ENCODE assay signal across 1 cellular context in genomic region chr2:98608118-98608961, GRCh38.
TF ChIP-seq lines count a peak whose summit lies in the region.

Gene COA5 (minus strand): TSS chr2:98608512. CDS start chr2:98608405, 107 bp downstream.
Gene UNC50 (plus strand): TSS chr2:98608589. CDS start chr2:98609760, 1,171 bp downstream.

TF ChIP-seq in HepG2, 621 proteins besides CTCF, POLR2A, EP300 and RAD21 (continued from another document and continues in another):
- TF ChIP-seq ARID2 (CRISPR knock-in tag; IDR thresholded peaks at IDR 0.05; ENCODE audit: borderline replicate concordance) = 0 out of 2 replicates have a peak, but pooled peaks have one; percentile 44
- TF ChIP-seq MIER3 (CRISPR knock-in tag; IDR thresholded peaks at IDR 0.05; ENCODE audit: borderline replicate concordance) = no peak; the same call in 1 of the 2 replicates
- TF ChIP-seq ZNF709 (CRISPR knock-in tag; IDR thresholded peaks at IDR 0.05) = peak; percentile 62; the same call in 1 of the 2 replicates
- TF ChIP-seq ATAD3A (CRISPR knock-in tag; IDR thresholded peaks at IDR 0.05) = peak; percentile 88; the same call in 1 of the 2 replicates
- no peak for TF ChIP-seq SMARCC2 (IDR thresholded peaks at IDR 0.05)
- no peak; the same call in 1 of the 2 replicates for TF ChIP-seq ELF4 (CRISPR knock-in tag; IDR thresholded peaks at IDR 0.05; ENCODE audit: borderline replicate concordance)
- TF ChIP-seq, protein P1, sequence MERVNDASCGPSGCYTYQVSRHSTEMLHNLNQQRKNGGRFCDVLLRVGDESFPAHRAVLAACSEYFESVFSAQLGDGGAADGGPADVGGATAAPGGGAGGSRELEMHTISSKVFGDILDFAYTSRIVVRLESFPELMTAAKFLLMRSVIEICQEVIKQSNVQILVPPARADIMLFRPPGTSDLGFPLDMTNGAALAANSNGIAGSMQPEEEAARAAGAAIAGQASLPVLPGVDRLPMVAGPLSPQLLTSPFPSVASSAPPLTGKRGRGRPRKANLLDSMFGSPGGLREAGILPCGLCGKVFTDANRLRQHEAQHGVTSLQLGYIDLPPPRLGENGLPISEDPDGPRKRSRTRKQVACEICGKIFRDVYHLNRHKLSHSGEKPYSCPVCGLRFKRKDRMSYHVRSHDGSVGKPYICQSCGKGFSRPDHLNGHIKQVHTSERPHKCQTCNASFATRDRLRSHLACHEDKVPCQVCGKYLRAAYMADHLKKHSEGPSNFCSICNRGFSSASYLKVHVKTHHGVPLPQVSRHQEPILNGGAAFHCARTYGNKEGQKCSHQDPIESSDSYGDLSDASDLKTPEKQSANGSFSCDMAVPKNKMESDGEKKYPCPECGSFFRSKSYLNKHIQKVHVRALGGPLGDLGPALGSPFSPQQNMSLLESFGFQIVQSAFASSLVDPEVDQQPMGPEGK (CRISPR knock-in tag; IDR thresholded peaks at IDR 0.05) = peak; percentile 80
- 0 out of 2 replicates have a peak, but pooled peaks have one; percentile 17 for TF ChIP-seq ZFYVE20 (CRISPR knock-in tag; IDR thresholded peaks at IDR 0.05; ENCODE audit: borderline replicate concordance, low read depth)
- peak; percentile 70 for TF ChIP-seq FOXO1 (CRISPR knock-in tag; IDR thresholded peaks at IDR 0.05)
- TF ChIP-seq FOXK2 (IDR thresholded peaks at IDR 0.05) = peak; percentile 75
- TF ChIP-seq HNF4G (IDR thresholded peaks at IDR 0.05; ENCODE audit: borderline replicate concordance, low read depth, low read length) = no peak
- peak; percentile 65; the same call in 1 of the 2 replicates for TF ChIP-seq HNF4G (CRISPR knock-in tag; IDR thresholded peaks at IDR 0.05; ENCODE audit: borderline replicate concordance, low read depth)
- 0 out of 2 replicates have a peak, but pooled peaks have one; percentile 77 for TF ChIP-seq ATRX (CRISPR knock-in tag; IDR thresholded peaks at IDR 0.05; ENCODE audit: borderline replicate concordance)
- TF ChIP-seq SIN3B (IDR thresholded peaks at IDR 0.05; ENCODE audit: low read length) = peak; percentile 58; the same call in 1 of the 2 replicates
- TF ChIP-seq ZNF460 (CRISPR knock-in tag; IDR thresholded peaks at IDR 0.05; ENCODE audit: borderline replicate concordance) = peak; percentile 27; the same call in 1 of the 2 replicates
- TF ChIP-seq MLX (CRISPR knock-in tag; IDR thresholded peaks at IDR 0.05) = peak; percentile 56; the same call in 1 of the 2 replicates
- no peak for TF ChIP-seq SMC3 (IDR thresholded peaks at IDR 0.05; ENCODE audit: low read length)
- peak; percentile 80 for TF ChIP-seq SMAD3 (CRISPR knock-in tag; IDR thresholded peaks at IDR 0.05)
- TF ChIP-seq NCOR1 (IDR thresholded peaks at IDR 0.05; ENCODE audit: borderline replicate concordance, low read length) = no peak
- no peak for TF ChIP-seq SUZ12 (IDR thresholded peaks at IDR 0.05; ENCODE audit: low read depth, low read length)
- TF ChIP-seq JUNB (CRISPR knock-in tag; IDR thresholded peaks at IDR 0.05; ENCODE audit: borderline replicate concordance) = no peak
- TF ChIP-seq ZNF484 (CRISPR knock-in tag; IDR thresholded peaks at IDR 0.05; ENCODE audit: borderline replicate concordance, low read depth) = no peak; the same call in 1 of the 2 replicates
- TF ChIP-seq GMEB2 (CRISPR knock-in tag; IDR thresholded peaks at IDR 0.05; ENCODE audit: low read depth) = peak; percentile 78
- TF ChIP-seq CBX2 (IDR thresholded peaks at IDR 0.05; ENCODE audit: low read depth, low read length) = no peak
- no peak for TF ChIP-seq CBX2 (CRISPR knock-in tag; IDR thresholded peaks at IDR 0.05; ENCODE audit: low read depth)
- TF ChIP-seq IKZF1 (IDR thresholded peaks at IDR 0.05) = no peak
- TF ChIP-seq ASH2L (IDR thresholded peaks at IDR 0.05; ENCODE audit: insufficient read length, low read depth, low read length) = peak; percentile 99
- peak; percentile 99 for TF ChIP-seq GLI4 (CRISPR knock-in tag; IDR thresholded peaks at IDR 0.05; ENCODE audit: borderline replicate concordance)
- TF ChIP-seq SMAD1 (CRISPR knock-in tag; IDR thresholded peaks at IDR 0.05; ENCODE audit: borderline replicate concordance, low read depth) = peak; percentile 90; the same call in 1 of the 2 replicates
- TF ChIP-seq ZBTB49 (CRISPR knock-in tag; IDR thresholded peaks at IDR 0.05; ENCODE audit: borderline replicate concordance) = peak; percentile 50; the same call in 1 of the 2 replicates
- TF ChIP-seq ZNF550 (CRISPR knock-in tag; IDR thresholded peaks at IDR 0.05; ENCODE audit: borderline replicate concordance) = no peak
- TF ChIP-seq SNRNP70 (IDR thresholded peaks at IDR 0.05; ENCODE audit: low read depth, low read length) = no peak
- no peak; the same call in 1 of the 2 replicates for TF ChIP-seq HIC2 (CRISPR knock-in tag; IDR thresholded peaks at IDR 0.05; ENCODE audit: low read depth)
- 0 out of 2 replicates have a peak, but pooled peaks have one; percentile 59 for TF ChIP-seq TMF1 (CRISPR knock-in tag; IDR thresholded peaks at IDR 0.05; ENCODE audit: low read depth)
- no peak for TF ChIP-seq SP1 (IDR thresholded peaks at IDR 0.05)
- TF ChIP-seq SP1 (CRISPR knock-in tag; IDR thresholded peaks at IDR 0.05) = peak; percentile 30; the same call in 1 of the 2 replicates
- TF ChIP-seq, protein P2, sequence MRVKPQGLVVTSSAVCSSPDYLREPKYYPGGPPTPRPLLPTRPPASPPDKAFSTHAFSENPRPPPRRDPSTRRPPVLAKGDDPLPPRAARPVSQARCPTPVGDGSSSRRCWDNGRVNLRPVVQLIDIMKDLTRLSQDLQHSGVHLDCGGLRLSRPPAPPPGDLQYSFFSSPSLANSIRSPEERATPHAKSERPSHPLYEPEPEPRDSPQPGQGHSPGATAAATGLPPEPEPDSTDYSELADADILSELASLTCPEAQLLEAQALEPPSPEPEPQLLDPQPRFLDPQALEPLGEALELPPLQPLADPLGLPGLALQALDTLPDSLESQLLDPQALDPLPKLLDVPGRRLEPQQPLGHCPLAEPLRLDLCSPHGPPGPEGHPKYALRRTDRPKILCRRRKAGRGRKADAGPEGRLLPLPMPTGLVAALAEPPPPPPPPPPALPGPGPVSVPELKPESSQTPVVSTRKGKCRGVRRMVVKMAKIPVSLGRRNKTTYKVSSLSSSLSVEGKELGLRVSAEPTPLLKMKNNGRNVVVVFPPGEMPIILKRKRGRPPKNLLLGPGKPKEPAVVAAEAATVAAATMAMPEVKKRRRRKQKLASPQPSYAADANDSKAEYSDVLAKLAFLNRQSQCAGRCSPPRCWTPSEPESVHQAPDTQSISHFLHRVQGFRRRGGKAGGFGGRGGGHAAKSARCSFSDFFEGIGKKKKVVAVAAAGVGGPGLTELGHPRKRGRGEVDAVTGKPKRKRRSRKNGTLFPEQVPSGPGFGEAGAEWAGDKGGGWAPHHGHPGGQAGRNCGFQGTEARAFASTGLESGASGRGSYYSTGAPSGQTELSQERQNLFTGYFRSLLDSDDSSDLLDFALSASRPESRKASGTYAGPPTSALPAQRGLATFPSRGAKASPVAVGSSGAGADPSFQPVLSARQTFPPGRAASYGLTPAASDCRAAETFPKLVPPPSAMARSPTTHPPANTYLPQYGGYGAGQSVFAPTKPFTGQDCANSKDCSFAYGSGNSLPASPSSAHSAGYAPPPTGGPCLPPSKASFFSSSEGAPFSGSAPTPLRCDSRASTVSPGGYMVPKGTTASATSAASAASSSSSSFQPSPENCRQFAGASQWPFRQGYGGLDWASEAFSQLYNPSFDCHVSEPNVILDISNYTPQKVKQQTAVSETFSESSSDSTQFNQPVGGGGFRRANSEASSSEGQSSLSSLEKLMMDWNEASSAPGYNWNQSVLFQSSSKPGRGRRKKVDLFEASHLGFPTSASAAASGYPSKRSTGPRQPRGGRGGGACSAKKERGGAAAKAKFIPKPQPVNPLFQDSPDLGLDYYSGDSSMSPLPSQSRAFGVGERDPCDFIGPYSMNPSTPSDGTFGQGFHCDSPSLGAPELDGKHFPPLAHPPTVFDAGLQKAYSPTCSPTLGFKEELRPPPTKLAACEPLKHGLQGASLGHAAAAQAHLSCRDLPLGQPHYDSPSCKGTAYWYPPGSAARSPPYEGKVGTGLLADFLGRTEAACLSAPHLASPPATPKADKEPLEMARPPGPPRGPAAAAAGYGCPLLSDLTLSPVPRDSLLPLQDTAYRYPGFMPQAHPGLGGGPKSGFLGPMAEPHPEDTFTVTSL (CRISPR knock-in tag; IDR thresholded peaks at IDR 0.05; ENCODE audit: borderline replicate concordance) = peak; percentile 42; the same call in 1 of the 2 replicates
- no peak for TF ChIP-seq MBNL3 (CRISPR knock-in tag; conservative IDR thresholded peaks at IDR 0.05)
- TF ChIP-seq ZNF496 (CRISPR knock-in tag; IDR thresholded peaks at IDR 0.05; ENCODE audit: insufficient replicate concordance) = no peak
- peak; percentile 83; the same call in 1 of the 2 replicates for TF ChIP-seq PHF21A (CRISPR knock-in tag; IDR thresholded peaks at IDR 0.05)
- TF ChIP-seq ZNF558 (CRISPR knock-in tag; IDR thresholded peaks at IDR 0.05; ENCODE audit: borderline replicate concordance) = peak; percentile 84; the same call in 1 of the 2 replicates
- TF ChIP-seq POLR2G (IDR thresholded peaks at IDR 0.05; ENCODE audit: low read depth, low read length) = peak; percentile 97
- TF ChIP-seq MAZ (IDR thresholded peaks at IDR 0.05; ENCODE audit: borderline replicate concordance, low read depth, low read length) = peak; percentile 44; the same call in 1 of the 2 replicates
- TF ChIP-seq MAZ (CRISPR knock-in tag; IDR thresholded peaks at IDR 0.05; ENCODE audit: low read depth) = peak; percentile 91
- peak; percentile 93 for TF ChIP-seq KDM5A (IDR thresholded peaks at IDR 0.05; ENCODE audit: borderline replicate concordance, low read length)
- TF ChIP-seq, protein P3, sequence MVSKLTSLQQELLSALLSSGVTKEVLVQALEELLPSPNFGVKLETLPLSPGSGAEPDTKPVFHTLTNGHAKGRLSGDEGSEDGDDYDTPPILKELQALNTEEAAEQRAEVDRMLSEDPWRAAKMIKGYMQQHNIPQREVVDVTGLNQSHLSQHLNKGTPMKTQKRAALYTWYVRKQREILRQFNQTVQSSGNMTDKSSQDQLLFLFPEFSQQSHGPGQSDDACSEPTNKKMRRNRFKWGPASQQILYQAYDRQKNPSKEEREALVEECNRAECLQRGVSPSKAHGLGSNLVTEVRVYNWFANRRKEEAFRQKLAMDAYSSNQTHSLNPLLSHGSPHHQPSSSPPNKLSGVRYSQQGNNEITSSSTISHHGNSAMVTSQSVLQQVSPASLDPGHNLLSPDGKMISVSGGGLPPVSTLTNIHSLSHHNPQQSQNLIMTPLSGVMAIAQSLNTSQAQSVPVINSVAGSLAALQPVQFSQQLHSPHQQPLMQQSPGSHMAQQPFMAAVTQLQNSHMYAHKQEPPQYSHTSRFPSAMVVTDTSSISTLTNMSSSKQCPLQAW (CRISPR knock-in tag; IDR thresholded peaks at IDR 0.05) = peak; percentile 97
- TF ChIP-seq ISL2 (CRISPR knock-in tag; IDR thresholded peaks at IDR 0.05) = peak; percentile 72; the same call in 1 of the 2 replicates
- TF ChIP-seq ZNF124 (CRISPR knock-in tag; IDR thresholded peaks at IDR 0.05) = peak; percentile 70
- peak; percentile 93 for TF ChIP-seq IRX3 (CRISPR knock-in tag; IDR thresholded peaks at IDR 0.05; ENCODE audit: borderline replicate concordance, low read depth)
- peak; percentile 98 for TF ChIP-seq ZC3H13 (CRISPR knock-in tag; IDR thresholded peaks at IDR 0.05)
- TF ChIP-seq ZSCAN29 (CRISPR knock-in tag; conservative IDR thresholded peaks at IDR 0.05) = peak; percentile 73; the same call in 1 of the 2 replicates
